8 cellular contexts compared by ENCODE assay signal in genomic region chr1:89843279-89844121, GRCh38. TPM values are rescaled to one million over a fixed set of nuclear protein-coding genes. Genes with fewer than 3 reads are reported as not detected.
DNase-seq lines count a peak whose midpoint lies in the region; ATAC-seq lines count a peak whose summit lies in the region.

No MANE protein-coding gene starts in this region.

- H3K4me3 Mint-ChIP-seq in stimulated activated memory B cell treated with anti-CD40 and anti-IgM and Interleukin-4, amounts not matched to agents 10 μg/mL and 1 μg/mL and 100 μg/mL, for 72 hours = peak overlapping the region; percentile 95

- H3K9me3 ChIP-seq in NT2/D1 (ENCODE audit: insufficient read depth, low read length) (no peaks in the 10 kb centered on the region), esophagus (ENCODE audit: control insufficient read depth in 2 of 2, insufficient read depth in 1 of 2, low read depth in 1 of 2, low read length in 1 of 2) (no peaks in the 10 kb centered on the region)

- H3K36me3 ChIP-seq in NT2/D1 (ENCODE audit: insufficient read depth, insufficient read length, low read length) = peaks cover 22% of the 10 kb centered on the region
- H3K36me3 ChIP-seq in esophagus (ENCODE audit: control insufficient read depth in 2 of 2, insufficient read depth in 2 of 2, low read length in 1 of 2) = no peaks in the 10 kb centered on the region

- peak; percentile 63 for ATAC-seq in HG03378 (IDR thresholded peaks at IDR 0.05; ENCODE audit: unreplicated experiment)
- ATAC-seq in stimulated activated memory B cell treated with anti-CD40 and anti-IgM and Interleukin-4, amounts not matched to agents 10 μg/mL and 1 μg/mL and 100 μg/mL, for 72 hours = peak; percentile 97

- peak overlapping the region; percentile 93 for H3K27ac Mint-ChIP-seq in stimulated activated memory B cell treated with anti-CD40 and anti-IgM and Interleukin-4, amounts not matched to agents 10 μg/mL and 1 μg/mL and 100 μg/mL, for 72 hours

- peak overlapping the region; percentile 57 to 73 for H3K27ac ChIP-seq in esophagus (ENCODE audit: low read depth in 2 of 2, low read length in 1 of 2)

- H3K9ac ChIP-seq in NT2/D1 (ENCODE audit: insufficient read length, low read depth) = peak overlapping the region; percentile 91

- H3K9me3 Mint-ChIP-seq in stimulated activated memory B cell treated with anti-CD40 and anti-IgM and Interleukin-4, amounts not matched to agents 10 μg/mL and 1 μg/mL and 100 μg/mL, for 72 hours = no peaks in the 10 kb centered on the region

- H3K27me3 Mint-ChIP-seq in stimulated activated memory B cell treated with anti-CD40 and anti-IgM and Interleukin-4, amounts not matched to agents 10 μg/mL and 1 μg/mL and 100 μg/mL, for 72 hours = no peaks in the 10 kb centered on the region

- WGBS in esophagus, 2 donors = 0 to 1% methylated on average over 51 to 63 of the region's 63 CpGs

- peak overlapping the region; percentile 87 for H3K4me3 ChIP-seq in NT2/D1 (ENCODE audit: insufficient read length, low read depth)
- peak overlapping the region; percentile 69 to 90 for H3K4me3 ChIP-seq in esophagus (ENCODE audit: low read depth in 1 of 2, low read length in 2 of 2)

- H3K27me3 ChIP-seq in NT2/D1 (ENCODE audit: insufficient read depth, insufficient read length) = no peaks in the 10 kb centered on the region
- H3K27me3 ChIP-seq in esophagus (ENCODE audit: control insufficient read depth in 1 of 2, insufficient read depth in 2 of 2, low read length in 2 of 2) = no peaks in the 10 kb centered on the region

- H3K4me1 ChIP-seq in NT2/D1 (ENCODE audit: insufficient read depth, insufficient read length) (no peaks in the 10 kb centered on the region), esophagus (ENCODE audit: control insufficient read depth in 2 of 2, insufficient read depth in 2 of 2, low read length in 1 of 2) (peaks cover 0 to 3% of the 10 kb centered on the region in 2 donors)

- H3K36me3 Mint-ChIP-seq in stimulated activated memory B cell treated with anti-CD40 and anti-IgM and Interleukin-4, amounts not matched to agents 10 μg/mL and 1 μg/mL and 100 μg/mL, for 72 hours = peaks cover 8% of the 10 kb centered on the region

- H3K4me1 Mint-ChIP-seq in stimulated activated memory B cell treated with anti-CD40 and anti-IgM and Interleukin-4, amounts not matched to agents 10 μg/mL and 1 μg/mL and 100 μg/mL, for 72 hours = peaks cover 45% of the 10 kb centered on the region

- DNase-seq in C1 segment of cervical spinal cord (lab: John Stamatoyannopoulos, UW) = peak in 12 of 14 donors; percentile 41 to 83 (median 66)
- peak; percentile 79 for DNase-seq in GM19238 (ENCODE audit: insufficient read length, low spot score)
- peak; percentile 42 for DNase-seq in NT2/D1 (ENCODE audit: low read depth, low spot score)
- peak; percentile 68 for DNase-seq in activated T-cell treated with anti-CD3 and anti-CD28 coated beads for 24 hours (ENCODE audit: low read depth)
- peak; percentile 79 for DNase-seq in myocyte (ENCODE audit: low read depth)

RNA-seq across cellular contexts. Expression of gene LRRC8D, which starts 22.7 kb away (rescaled TPM):
- 1 to 10 TPM; 3.5 to 7.1 TPM for polyA plus RNA-seq in esophagus
- 16.7 and 18.0 TPM in 2 replicates for total RNA-seq in myocyte
- polyA plus RNA-seq in myocyte (2012) = 9.7 TPM

Comparison
In these comparisons a context has a peak if more than half of its experiments do, and no peak if none do; other contexts are left out.
1. Peak in every context shown above with its lines: DNase-seq, ATAC-seq, H3K4me3 ChIP-seq and H3K27ac ChIP-seq.